Comparison of ENCODE assay signal across 1 cellular context in genomic region chr10:5892007-5892406, GRCh38.
TF ChIP-seq lines count a peak whose summit lies in the region.

No MANE protein-coding gene starts in this region.

TF ChIP-seq in GM12878, 131 proteins besides CTCF, POLR2A, EP300 and RAD21:
- TF ChIP-seq, protein P1, sequence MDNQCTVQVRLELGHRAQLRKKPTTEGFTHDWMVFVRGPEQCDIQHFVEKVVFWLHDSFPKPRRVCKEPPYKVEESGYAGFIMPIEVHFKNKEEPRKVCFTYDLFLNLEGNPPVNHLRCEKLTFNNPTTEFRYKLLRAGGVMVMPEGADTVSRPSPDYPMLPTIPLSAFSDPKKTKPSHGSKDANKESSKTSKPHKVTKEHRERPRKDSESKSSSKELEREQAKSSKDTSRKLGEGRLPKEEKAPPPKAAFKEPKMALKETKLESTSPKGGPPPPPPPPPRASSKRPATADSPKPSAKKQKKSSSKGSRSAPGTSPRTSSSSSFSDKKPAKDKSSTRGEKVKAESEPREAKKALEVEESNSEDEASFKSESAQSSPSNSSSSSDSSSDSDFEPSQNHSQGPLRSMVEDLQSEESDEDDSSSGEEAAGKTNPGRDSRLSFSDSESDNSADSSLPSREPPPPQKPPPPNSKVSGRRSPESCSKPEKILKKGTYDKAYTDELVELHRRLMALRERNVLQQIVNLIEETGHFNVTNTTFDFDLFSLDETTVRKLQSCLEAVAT (IDR thresholded peaks at IDR 0.05), result no peak
- TF ChIP-seq ZNF217 (IDR thresholded peaks at IDR 0.05) (no peak), PAX5 (IDR thresholded peaks at IDR 0.05; ENCODE audit: borderline replicate concordance, low read depth, low read length) (no peak)
